In the genomic region with DNA sequence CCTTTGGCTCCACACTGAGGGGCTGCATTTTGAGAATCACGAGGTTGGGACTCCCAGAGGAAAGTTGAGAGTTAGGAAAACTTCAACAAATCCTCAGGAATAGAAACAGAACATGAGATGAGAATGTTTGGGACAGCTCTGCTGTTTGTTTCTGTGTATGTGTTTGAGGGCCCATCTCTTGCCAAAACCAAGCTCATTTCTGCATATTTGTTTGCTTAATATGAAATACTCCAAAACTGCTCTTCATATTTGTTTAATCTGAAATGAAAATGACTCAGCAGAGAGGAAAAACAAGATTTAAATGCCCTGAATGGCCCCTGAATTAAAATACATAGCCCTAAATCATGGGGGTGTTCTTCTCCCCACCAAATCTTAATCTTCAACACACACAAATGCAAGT, we compare ENCODE assay signal across 16 cellular contexts.
DNase-seq lines count a peak whose midpoint lies in the region; ATAC-seq, FAIRE-seq and TF ChIP-seq lines count a peak whose summit lies in the region.
"Had no signal": no experiment of that assay in that cellular context is flagged by ENCODE, and none has a peak within 500 bp of the region (broad histone marks: within the 10 kb centered on the region; RNA-seq: fewer than 3 reads in every experiment).

No MANE protein-coding gene starts in this region.

- FAIRE-seq in GM12891 (lab: Jason Lieb, UNC): no peak
- FAIRE-seq: HepG2, pancreas had no signal

- no peak for TF ChIP-seq POLR2A in suprapubic skin (IDR thresholded peaks at IDR 0.05)
- no peak for TF ChIP-seq POLR2A in erythroblast (IDR thresholded peaks at IDR 0.05; ENCODE audit: low read length)
- no peak for TF ChIP-seq POLR2A in GM12891 (IDR thresholded peaks at IDR 0.05; ENCODE audit: low read depth, low read length)

- no peaks in the 10 kb centered on the region for H3K9me3 ChIP-seq in colonic mucosa
- H3K9me3 ChIP-seq in lower lobe of right lung: no peaks in the 10 kb centered on the region
- H3K9me3 ChIP-seq in suprapubic skin: no peaks in the 10 kb centered on the region
- no peaks in the 10 kb centered on the region for H3K9me3 ChIP-seq in Caco-2
- H3K9me3 ChIP-seq: pancreas had no signal

- POLR2A ChIA-PET in Caco-2 (lab: Charles Lee): no interaction called here

- no peaks in the 10 kb centered on the region for H3K36me3 ChIP-seq in colonic mucosa
- no peaks in the 10 kb centered on the region for H3K36me3 ChIP-seq in lower lobe of right lung
- no peaks in the 10 kb centered on the region for H3K36me3 ChIP-seq in suprapubic skin
- H3K36me3 ChIP-seq in Caco-2 (ENCODE audit: control insufficient read depth, insufficient read depth, low read length): no peaks in the 10 kb centered on the region
- H3K36me3 ChIP-seq: pancreas had no signal

- no peak overlapping the region for H3K9ac ChIP-seq in colonic mucosa (ENCODE audit: low read depth in 2 of 2, low read length in 2 of 2)

- no peaks in the 10 kb centered on the region for H3K9me3 Mint-ChIP-seq in Caco-2 (ENCODE audit: unreplicated experiment)
- H3K9me3 Mint-ChIP-seq: activated naive CD4-positive, alpha-beta T cell treated with anti-CD3 and anti-CD28 coated beads, Interleukin-2, amount 10 ng/mL, durations not matched to agents 7 days and 5 days; stimulated activated effector memory CD8-positive, alpha-beta T cell treated with anti-CD3 and anti-CD28 coated beads, Interleukin-12 subunit alpha, Interleukin-12 subunit beta, amount 100 ng/mL, for 72 hours had no signal

- CTCF ChIA-PET in Caco-2 (lab: Charles Lee): interaction anchor here (0.7 kb wide), 1 partner anchor 79 kb away, joined by 5 read pairs; no protein-coding TSS in a partner anchor

- no peaks in the 10 kb centered on the region for H3K27me3 ChIP-seq in colonic mucosa
- H3K27me3 ChIP-seq in lower lobe of right lung (ENCODE audit: low read depth): no peaks in the 10 kb centered on the region
- no peaks in the 10 kb centered on the region for H3K27me3 ChIP-seq in suprapubic skin
- H3K27me3 ChIP-seq in Caco-2 (replicated peaks; ENCODE audit: control insufficient read depth, insufficient read depth, low read length): no peaks in the 10 kb centered on the region
- H3K27me3 ChIP-seq: pancreas had no signal

- H3K27ac Mint-ChIP-seq in Caco-2 (ENCODE audit: unreplicated experiment): no peak overlapping the region
- H3K27ac Mint-ChIP-seq: activated naive CD4-positive, alpha-beta T cell treated with anti-CD3 and anti-CD28 coated beads, Interleukin-2, amount 10 ng/mL, durations not matched to agents 7 days and 5 days; stimulated activated effector memory CD8-positive, alpha-beta T cell treated with anti-CD3 and anti-CD28 coated beads, Interleukin-12 subunit alpha, Interleukin-12 subunit beta, amount 100 ng/mL, for 72 hours had no signal

- H3K4me3 ChIP-seq in colonic mucosa (no peak overlapping the region), lower lobe of right lung (no peak overlapping the region), suprapubic skin (no peak overlapping the region), Caco-2 (ENCODE audit: low read depth, low read length) (no peak overlapping the region)
- H3K4me3 ChIP-seq: pancreas had no signal

- peak; percentile 47 to 58 for ATAC-seq in lower lobe of right lung
- ATAC-seq: HepG2; stimulated activated effector memory CD8-positive, alpha-beta T cell treated with anti-CD3 and anti-CD28 coated beads, Interleukin-12 subunit alpha, Interleukin-12 subunit beta, amount 100 ng/mL, for 72 hours had no signal

- no peaks in the 10 kb centered on the region for H3K4me1 Mint-ChIP-seq in Caco-2 (ENCODE audit: low read depth, unreplicated experiment)
- H3K4me1 Mint-ChIP-seq: activated naive CD4-positive, alpha-beta T cell treated with anti-CD3 and anti-CD28 coated beads, Interleukin-2, amount 10 ng/mL, durations not matched to agents 7 days and 5 days; stimulated activated effector memory CD8-positive, alpha-beta T cell treated with anti-CD3 and anti-CD28 coated beads, Interleukin-12 subunit alpha, Interleukin-12 subunit beta, amount 100 ng/mL, for 72 hours had no signal

- TF ChIP-seq EP300 in suprapubic skin (IDR thresholded peaks at IDR 0.05): no peak

- DNase-seq in HCEC 1CT: peak; percentile 70
- DNase-seq in colonic mucosa: no peak
- no peak for DNase-seq in lower lobe of right lung
- no peak for DNase-seq in suprapubic skin (ENCODE audit: low spot score in 2 of 2)
- DNase-seq in erythroblast (lab: John Stamatoyannopoulos, UW): no peak
- DNase-seq in Caco-2: no peak
- DNase-seq in GM12891 (ENCODE audit: insufficient read length, low spot score): no peak
- no peak for DNase-seq in GM10266 (ENCODE audit: extremely low spot score)
- DNase-seq: activated naive CD4-positive, alpha-beta T cell treated with anti-CD3 and anti-CD28 coated beads, Interleukin-2, amount 10 ng/mL, durations not matched to agents 7 days and 5 days; cerebellar nuclear complex; NCI-H1105; NCI-H69; pancreas; stimulated activated CD4-positive, alpha-beta T cell treated with anti-CD3 and anti-CD28 coated beads, Interleukin-1b, Interleukin-23, amount 100 ng/mL, for 48 hours had no signal

- 35% methylated on average over 1 of the region's 1 CpG for WGBS in suprapubic skin

- intact Hi-C loops in colonic mucosa (cut with DNase I) (no loop called here), lower lobe of right lung (cut with DNase I) (no loop called here), Caco-2 (cut with micrococcal nuclease; ENCODE audit: unreplicated experiment) (no loop called here)

- H3K27ac ChIP-seq in colonic mucosa: peak overlapping the region; percentile 43
- H3K27ac ChIP-seq in lower lobe of right lung: peak overlapping the region; percentile 46
- peak overlapping the region; percentile 69 for H3K27ac ChIP-seq in suprapubic skin
- H3K27ac ChIP-seq: pancreas had no signal

- H3K4me1 ChIP-seq in colonic mucosa (no peaks in the 10 kb centered on the region), lower lobe of right lung (peaks cover 35% of the 10 kb centered on the region), suprapubic skin (peaks cover 16% of the 10 kb centered on the region), Caco-2 (no peaks in the 10 kb centered on the region)

- no peak overlapping the region for H3K4me3 Mint-ChIP-seq in Caco-2 (ENCODE audit: unreplicated experiment)
- H3K4me3 Mint-ChIP-seq: activated naive CD4-positive, alpha-beta T cell treated with anti-CD3 and anti-CD28 coated beads, Interleukin-2, amount 10 ng/mL, durations not matched to agents 7 days and 5 days; stimulated activated effector memory CD8-positive, alpha-beta T cell treated with anti-CD3 and anti-CD28 coated beads, Interleukin-12 subunit alpha, Interleukin-12 subunit beta, amount 100 ng/mL, for 72 hours had no signal

- peaks cover 4% of the 10 kb centered on the region for H3K27me3 Mint-ChIP-seq in Caco-2 (ENCODE audit: insufficient read depth, unreplicated experiment)

- no peaks in the 10 kb centered on the region for H3K36me3 Mint-ChIP-seq in Caco-2 (ENCODE audit: insufficient read depth, unreplicated experiment)
- H3K36me3 Mint-ChIP-seq: activated naive CD4-positive, alpha-beta T cell treated with anti-CD3 and anti-CD28 coated beads, Interleukin-2, amount 10 ng/mL, durations not matched to agents 7 days and 5 days; stimulated activated effector memory CD8-positive, alpha-beta T cell treated with anti-CD3 and anti-CD28 coated beads, Interleukin-12 subunit alpha, Interleukin-12 subunit beta, amount 100 ng/mL, for 72 hours had no signal

- TF ChIP-seq CTCF in colonic mucosa (IDR thresholded peaks at IDR 0.05): no peak
- no peak for TF ChIP-seq CTCF in lower lobe of right lung (IDR thresholded peaks at IDR 0.05)
- TF ChIP-seq CTCF in suprapubic skin (IDR thresholded peaks at IDR 0.05): no peak
- no peak for TF ChIP-seq CTCF in Caco-2 (IDR thresholded peaks at IDR 0.05; ENCODE audit: insufficient read depth in 1 of 2, low read depth in 1 of 2, low read length in 1 of 2, severe bottlenecking in 1 of 2, unreplicated experiment in 1 of 2)
- TF ChIP-seq CTCF in GM10266 (IDR thresholded peaks at IDR 0.05; ENCODE audit: control insufficient read depth, insufficient read depth, low read depth, missing control alignments): no peak

- no TSS peak for BruUV-seq in Caco-2 (replicated peaks; lab: Mats Ljungman, UMichigan)

TF ChIP-seq in GM12891, 5 proteins besides CTCF, POLR2A, EP300 and RAD21:
- no peak for TF ChIP-seq PAX5 (IDR thresholded peaks at IDR 0.05; ENCODE audit: insufficient read depth, low read length, severe bottlenecking)
- no peak for TF ChIP-seq TAF1 (IDR thresholded peaks at IDR 0.05; ENCODE audit: low read depth, low read length)
- no peak for TF ChIP-seq POU2F2 (IDR thresholded peaks at IDR 0.05; ENCODE audit: low read depth, low read length)
- TF ChIP-seq POLR2AphosphoS5 (IDR thresholded peaks at IDR 0.05; ENCODE audit: low read depth, low read length): no peak
- no peak for TF ChIP-seq SPI1 (IDR thresholded peaks at IDR 0.05; ENCODE audit: low read depth, low read length)
